ENCODE assay signal across 22 cellular contexts in the genomic region with DNA sequence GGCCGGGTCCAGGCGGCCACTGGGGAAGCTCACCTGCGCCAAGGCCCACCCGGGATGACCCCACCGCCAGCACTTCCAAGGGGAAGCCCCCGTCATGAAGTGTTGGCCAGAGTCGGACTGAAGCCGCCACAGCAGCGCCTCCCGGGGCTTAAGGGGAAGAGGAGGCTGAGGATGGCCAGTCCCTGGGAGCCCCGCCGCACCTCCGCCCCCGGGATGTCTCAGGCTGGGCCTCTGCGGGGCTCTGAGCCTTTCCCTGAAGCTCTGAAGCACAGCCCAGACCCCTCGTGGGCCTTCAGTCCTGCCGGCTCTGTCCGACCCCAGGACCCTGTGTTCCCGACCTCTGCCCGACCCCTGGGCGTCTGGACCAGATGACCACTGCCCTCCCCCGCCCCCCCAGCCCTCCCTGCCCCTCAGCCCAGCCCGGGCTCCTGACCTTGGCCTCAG.
"Had no signal": no experiment of that assay in that cellular context is flagged by ENCODE, and none has a peak within 500 bp of the region (broad histone marks: within the 10 kb centered on the region; RNA-seq: fewer than 3 reads in every experiment).

No MANE protein-coding gene starts in this region.

- H3K27ac ChIP-seq: epithelial cell of prostate, gastroesophageal sphincter, heart left ventricle, sigmoid colon, upper lobe of left lung had no signal

- H3K27me3 ChIP-seq: upper lobe of left lung had no signal

- H3K9me3 ChIP-seq: gastroesophageal sphincter, heart left ventricle, sigmoid colon, upper lobe of left lung had no signal

- H3K36me3 Mint-ChIP-seq: activated CD8-positive, alpha-beta memory T cell treated with anti-CD3 and anti-CD28 coated beads, Interleukin-2, amount 10 ng/mL, durations not matched to agents 7 days and 5 days; activated naive CD4-positive, alpha-beta T cell treated with anti-CD3 and anti-CD28 coated beads, Interleukin-2, amount 10 ng/mL, durations not matched to agents 7 days and 5 days; mesothelial cell of epicardium had no signal

- H3K4me2 ChIP-seq: smooth muscle cell had no signal

- ATAC-seq: activated CD4-positive, CD25-positive, alpha-beta regulatory T cell treated with anti-CD3 and anti-CD28 coated beads, Interleukin-2, amount 50 U/mL, for 24 hours; activated CD8-positive, alpha-beta memory T cell treated with anti-CD3 and anti-CD28 coated beads, Interleukin-2, amount 10 ng/mL, durations not matched to agents 7 days and 5 days; activated CD8-positive, alpha-beta T cell treated with anti-CD3 and anti-CD28 coated beads for 36 hours; gastroesophageal sphincter; heart left ventricle; stimulated activated naive CD8-positive, alpha-beta T cell treated with anti-CD3 and anti-CD28 coated beads, Interleukin-15, Interleukin-2, amounts not matched to agents 100 U/mL and 50 U/mL, for 24 hours had no signal

- H3K4me1 ChIP-seq: gastroesophageal sphincter, heart left ventricle, sigmoid colon, upper lobe of left lung had no signal

- H3K4me1 Mint-ChIP-seq: activated naive CD4-positive, alpha-beta T cell treated with anti-CD3 and anti-CD28 coated beads, Interleukin-2, amount 10 ng/mL, durations not matched to agents 7 days and 5 days; mesothelial cell of epicardium had no signal

- DNase-seq: activated CD4-positive, alpha-beta T cell treated with anti-CD3 and anti-CD28 coated beads, Interleukin-2, amount 10 ng/mL, durations not matched to agents 24 days and 14 days; activated CD8-positive, alpha-beta memory T cell treated with anti-CD3 and anti-CD28 coated beads, Interleukin-2, amount 10 ng/mL, durations not matched to agents 7 days and 5 days; activated CD8-positive, alpha-beta T cell treated with anti-CD3 and anti-CD28 coated beads for 36 hours; activated effector memory CD4-positive, alpha-beta T cell treated with anti-CD3 and anti-CD28 coated beads, Interleukin-2, amount 50 U/mL, for 16 hours; activated naive CD4-positive, alpha-beta T cell treated with anti-CD3 and anti-CD28 coated beads, Interleukin-2, amount 10 ng/mL, durations not matched to agents 7 days and 5 days; activated T-cell treated with anti-CD3 and anti-CD28 coated beads for 4 hours; cerebellar nuclear complex; cortex of kidney; islet precursor cell; mammary epithelial cell; occipital lobe; sigmoid colon; stimulated activated CD4-positive, alpha-beta T cell treated with anti-CD3 and anti-CD28 coated beads, Interleukin-2, amount 100 ng/mL, for 48 hours; stimulated activated naive CD8-positive, alpha-beta T cell treated with anti-CD3 and anti-CD28 coated beads, Interleukin-15, Interleukin-2, amounts not matched to agents 100 U/mL and 50 U/mL, for 24 hours; T-helper 2 cell had no signal

- H3K27ac Mint-ChIP-seq: activated CD4-positive, alpha-beta T cell treated with anti-CD3 and anti-CD28 coated beads, Interleukin-2, amount 10 ng/mL, durations not matched to agents 24 days and 14 days; activated CD8-positive, alpha-beta memory T cell treated with anti-CD3 and anti-CD28 coated beads, Interleukin-2, amount 10 ng/mL, durations not matched to agents 7 days and 5 days; activated CD8-positive, alpha-beta T cell treated with anti-CD3 and anti-CD28 coated beads for 36 hours; activated naive CD4-positive, alpha-beta T cell treated with anti-CD3 and anti-CD28 coated beads, Interleukin-2, amount 10 ng/mL, durations not matched to agents 7 days and 5 days; mesothelial cell of epicardium had no signal

- H3K36me3 ChIP-seq: gastroesophageal sphincter, heart left ventricle, sigmoid colon, upper lobe of left lung had no signal

- H3K4me3 ChIP-seq: gastroesophageal sphincter, heart left ventricle, sigmoid colon, smooth muscle cell, upper lobe of left lung had no signal

- H3K4me3 Mint-ChIP-seq: activated CD4-positive, alpha-beta T cell treated with anti-CD3 and anti-CD28 coated beads, Interleukin-2, amount 10 ng/mL, durations not matched to agents 24 days and 14 days; activated CD8-positive, alpha-beta memory T cell treated with anti-CD3 and anti-CD28 coated beads, Interleukin-2, amount 10 ng/mL, durations not matched to agents 7 days and 5 days; activated CD8-positive, alpha-beta T cell treated with anti-CD3 and anti-CD28 coated beads for 36 hours; activated naive CD4-positive, alpha-beta T cell treated with anti-CD3 and anti-CD28 coated beads, Interleukin-2, amount 10 ng/mL, durations not matched to agents 7 days and 5 days; mesothelial cell of epicardium had no signal

- H3K27me3 Mint-ChIP-seq: activated CD8-positive, alpha-beta memory T cell treated with anti-CD3 and anti-CD28 coated beads, Interleukin-2, amount 10 ng/mL, durations not matched to agents 7 days and 5 days; activated CD8-positive, alpha-beta T cell treated with anti-CD3 and anti-CD28 coated beads for 36 hours had no signal
